Comparison of ENCODE assay signal across 11 cellular contexts in the genomic region with DNA sequence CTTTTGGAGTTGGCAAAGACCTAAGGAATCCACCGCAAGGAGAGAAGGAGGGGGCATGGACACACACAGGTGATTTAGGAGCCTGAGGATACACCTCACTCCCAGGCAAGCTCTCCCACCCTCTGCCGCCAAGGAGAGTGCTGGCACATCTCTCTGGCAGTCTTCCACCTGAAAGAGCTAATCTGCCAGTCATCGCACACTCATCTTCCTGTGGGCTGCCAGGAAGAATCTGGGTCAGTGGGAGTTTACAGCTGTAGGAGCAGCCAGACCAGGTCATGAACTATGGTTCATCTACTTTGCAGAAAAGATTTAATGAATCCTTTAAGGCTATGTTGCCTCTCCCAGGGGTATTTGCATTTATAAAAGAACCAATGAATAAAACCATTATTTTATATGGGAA.
A peak's percentile ranks its signal among the peaks of the same experiment; 100 is the strongest.
DNase-seq lines count a peak whose midpoint lies in the region; ATAC-seq and TF ChIP-seq lines count a peak whose summit lies in the region.
"Had no signal": no experiment of that assay in that cellular context is flagged by ENCODE, and none has a peak within 500 bp of the region (broad histone marks: within the 10 kb centered on the region; RNA-seq: fewer than 3 reads in every experiment).

No MANE protein-coding gene starts in this region.

- no peak overlapping the region for H3K4me3 Mint-ChIP-seq in stimulated activated effector memory CD8-positive, alpha-beta T cell treated with anti-CD3 and anti-CD28 coated beads, Interleukin-12 subunit alpha, Interleukin-12 subunit beta, amount 100 ng/mL, for 72 hours
- H3K4me3 Mint-ChIP-seq in H9, result no peak overlapping the region

- H3K4me1 ChIP-seq in SK-N-SH (ENCODE audit: control insufficient read depth in 1 of 2, insufficient read depth in 2 of 2, low read depth in 1 of 2, low read length in 1 of 2) (peaks cover 14 to 29% of the 10 kb centered on the region in 2 experiments; a peak in 3 of 4 replicates), H9 (ENCODE audit: insufficient read depth, low read length) (peaks cover under 1% of the 10 kb centered on the region; the same call in 1 of the 2 replicates)

- H4K20me1 ChIP-seq in SK-N-SH (ENCODE audit: insufficient read depth) (no peaks in the 10 kb centered on the region), H9 (ENCODE audit: control insufficient read depth, insufficient read depth, insufficient read length) (no peaks in the 10 kb centered on the region)

- no peak overlapping the region for H3T11ph ChIP-seq in H9 (ENCODE audit: low read length)

- no peak overlapping the region for H4K91ac ChIP-seq in H9 (ENCODE audit: insufficient read length, low read depth, low read length)

- no peaks in the 10 kb centered on the region for H3K23me2 ChIP-seq in H9 (ENCODE audit: insufficient read length, low read depth, low read length, poor library complexity, severe bottlenecking)

- TF ChIP-seq RAD21 in SK-N-SH (IDR thresholded peaks at IDR 0.05; ENCODE audit: low read length), result no peak

- peaks cover 35% of the 10 kb centered on the region for H3F3A ChIP-seq in SK-N-SH (replicated peaks; ENCODE audit: insufficient read depth)

- no peak overlapping the region for H3K56ac ChIP-seq in H9 (ENCODE audit: insufficient read length, low read depth, low read length)

- no peak overlapping the region for H3K4ac ChIP-seq in H9 (ENCODE audit: low read depth, low read length)

- TF ChIP-seq CTCF in SK-N-SH (IDR thresholded peaks at IDR 0.05) (no peak), H9 (conservative IDR thresholded peaks at IDR 0.05) (no peak)

- peak in 1 of 2 experiments; percentile 95; a peak in 2 of 4 replicates for TF ChIP-seq EP300 in SK-N-SH (IDR thresholded peaks at IDR 0.05; ENCODE audit: borderline replicate concordance in 1 of 2, low read depth in 1 of 2, low read length in 1 of 2)

- no peaks in the 10 kb centered on the region for H3K79me1 ChIP-seq in H9 (ENCODE audit: insufficient read depth, low read depth, low read length, poor library complexity, severe bottlenecking)

- no peaks in the 10 kb centered on the region for H3K79me2 ChIP-seq in SK-N-SH (ENCODE audit: insufficient read depth)
- no peaks in the 10 kb centered on the region for H3K79me2 ChIP-seq in H9 (ENCODE audit: insufficient read depth, low read length)

- peak overlapping the region; percentile 27; the same call in 1 of the 2 replicates for H3K9ac ChIP-seq in SK-N-SH
- no peak overlapping the region for H3K9ac ChIP-seq in H9 (ENCODE audit: extremely low read depth, insufficient read length, low read length)

- 31% methylated on average over 3 of the region's 3 CpGs for WGBS in SK-N-SH (ENCODE audit: low lambda C conversion rate)
- WGBS in H9 (ENCODE audit: extremely low coverage, insufficient read length, low lambda C conversion rate), result no CpG with 5 or more reads among the region's 3 CpGs

- H3K23ac ChIP-seq in H9 (ENCODE audit: insufficient read length, low read depth, low read length), result no peak overlapping the region

- no peaks in the 10 kb centered on the region for H3K27me3 ChIP-seq in SK-N-SH (ENCODE audit: insufficient read depth)
- no peaks in the 10 kb centered on the region for H3K27me3 ChIP-seq in H9 (ENCODE audit: insufficient read depth, low read length)

- no peak overlapping the region for H2BK5ac ChIP-seq in H9 (ENCODE audit: insufficient read length, low read length)

- no peak overlapping the region for H3K18ac ChIP-seq in H9 (ENCODE audit: insufficient read length, low read depth, low read length)

- H3K4me2 ChIP-seq in SK-N-SH (peak overlapping the region; percentile 42), H9 (ENCODE audit: insufficient read depth, insufficient read length, low read length) (no peak overlapping the region)

- POLR2A ChIA-PET in SK-N-SH (lab: Yijun Ruan, JAX), result no interaction called here

- H3K36me3 Mint-ChIP-seq in stimulated activated effector memory CD8-positive, alpha-beta T cell treated with anti-CD3 and anti-CD28 coated beads, Interleukin-12 subunit alpha, Interleukin-12 subunit beta, amount 100 ng/mL, for 72 hours, result no peaks in the 10 kb centered on the region
- H3K36me3 Mint-ChIP-seq in H9 (ENCODE audit: insufficient read depth in 1 of 3, low read depth in 3 of 3), result no peaks in the 10 kb centered on the region

- H3K4me3 ChIP-seq in SK-N-SH (ENCODE audit: low read depth in 2 of 2, low read length in 1 of 2), result no peak overlapping the region

- H2BK20ac ChIP-seq in H9 (ENCODE audit: low read depth, low read length, poor library complexity, severe bottlenecking), result no peak overlapping the region

- no peak overlapping the region for H2BK12ac ChIP-seq in H9 (ENCODE audit: insufficient read length, low read depth, low read length)

- H3K4me1 Mint-ChIP-seq in stimulated activated effector memory CD8-positive, alpha-beta T cell treated with anti-CD3 and anti-CD28 coated beads, Interleukin-12 subunit alpha, Interleukin-12 subunit beta, amount 100 ng/mL, for 72 hours, result no peaks in the 10 kb centered on the region
- H3K4me1 Mint-ChIP-seq in H9, result peaks cover 17 to 21% of the 10 kb centered on the region in 2 experiments

- no peak overlapping the region for H4K5ac ChIP-seq in H9 (ENCODE audit: insufficient read length, low read depth, low read length)

- peak overlapping the region; percentile 87 to 94 for H3K27ac ChIP-seq in SK-N-SH (ENCODE audit: low read depth in 2 of 2, low read length in 1 of 2)
- no peak overlapping the region for H3K27ac ChIP-seq in H9 (ENCODE audit: insufficient read length, low read depth, low read length)

- no peaks in the 10 kb centered on the region for H3K36me3 ChIP-seq in SK-N-SH (replicated peaks in 1 of 2; ENCODE audit: control insufficient read depth in 1 of 2, insufficient read depth in 2 of 2, low read length in 1 of 2)

- no peak overlapping the region for H2AK5ac ChIP-seq in H9 (ENCODE audit: insufficient read length, low read length)

- H3K14ac ChIP-seq in H9 (ENCODE audit: insufficient read depth, low read length), result no peak overlapping the region

- DNase-seq in HT-29 (ENCODE audit: low spot score) (peak; percentile 71), SK-N-SH (no peak), fibroblast of peridontal ligament (ENCODE audit: extremely low read depth) (peak; percentile 59), OCI-M2 (lab: John Stamatoyannopoulos, UW; ENCODE audit: unreplicated experiment) (no peak), H9 (no peak)
- no peak for DNase-seq in stimulated activated effector memory CD8-positive, alpha-beta T cell treated with anti-CD3 and anti-CD28 coated beads, Interleukin-12 subunit alpha, Interleukin-12 subunit beta, amount 100 ng/mL, for 72 hours (ENCODE audit: low spot score in 2 of 2)
- DNase-seq: activated CD4-positive, alpha-beta T cell treated with anti-CD3 and anti-CD28 coated beads, Interleukin-2, amount 50 U/mL, for 48 hours; GF-D8; Kasumi-1 had no signal

- no peak overlapping the region for H3K27ac Mint-ChIP-seq in stimulated activated effector memory CD8-positive, alpha-beta T cell treated with anti-CD3 and anti-CD28 coated beads, Interleukin-12 subunit alpha, Interleukin-12 subunit beta, amount 100 ng/mL, for 72 hours
- H3K27ac Mint-ChIP-seq in H9, result no peak overlapping the region; a peak in 2 of 7 replicates

- H2BK120ac ChIP-seq in H9 (ENCODE audit: low read depth, low read length, poor library complexity, severe bottlenecking), result no peak overlapping the region

- no peak overlapping the region for H2BK15ac ChIP-seq in H9 (ENCODE audit: low read depth, low read length)

- CTCF ChIA-PET in SK-N-SH (lab: Yijun Ruan, JAX), result interaction anchor here (1.5 to 2.1 kb wide), 2 partner anchors 10 to 258 kb away, joined by 4 to 7 read pairs; no protein-coding TSS in a partner anchor

- H2AFZ ChIP-seq in SK-N-SH (ENCODE audit: low read depth) (no peak overlapping the region), H9 (ENCODE audit: low read length) (no peak overlapping the region)

- H3K9me3 ChIP-seq in SK-N-SH, result no peaks in the 10 kb centered on the region; the same call in 1 of the 2 replicates
- H3K9me3 ChIP-seq in H9 (ENCODE audit: control insufficient read depth, low read depth, low read length), result no peaks in the 10 kb centered on the region

- no peaks in the 10 kb centered on the region; the same call in 1 of the 2 replicates for H3K27me3 Mint-ChIP-seq in H9 (ENCODE audit: low read depth)

- peak; percentile 61 for ATAC-seq in stimulated activated effector memory CD8-positive, alpha-beta T cell treated with anti-CD3 and anti-CD28 coated beads, Interleukin-12 subunit alpha, Interleukin-12 subunit beta, amount 100 ng/mL, for 72 hours
- ATAC-seq in HG03196 (IDR thresholded peaks at IDR 0.05; ENCODE audit: unreplicated experiment) (no peak), GM19452 (IDR thresholded peaks at IDR 0.05; ENCODE audit: unreplicated experiment) (no peak)

- H3K9me2 ChIP-seq in SK-N-SH, result no peaks in the 10 kb centered on the region

- no peaks in the 10 kb centered on the region for H3K9me3 Mint-ChIP-seq in stimulated activated effector memory CD8-positive, alpha-beta T cell treated with anti-CD3 and anti-CD28 coated beads, Interleukin-12 subunit alpha, Interleukin-12 subunit beta, amount 100 ng/mL, for 72 hours
- H3K9me3 Mint-ChIP-seq in H9, result no peaks in the 10 kb centered on the region

- no peak overlapping the region for H4K8ac ChIP-seq in H9 (replicated peaks; ENCODE audit: insufficient read length, low read depth, low read length)

TF ChIP-seq in SK-N-SH, 30 proteins besides CTCF, POLR2A, EP300 and RAD21 (continues in another document):
- no peak for TF ChIP-seq RFX5 (IDR thresholded peaks at IDR 0.05; ENCODE audit: low read length)
- peak; percentile 88 for TF ChIP-seq MEF2A (IDR thresholded peaks at IDR 0.05; ENCODE audit: borderline replicate concordance, low read depth)
- no peak for TF ChIP-seq USF2 (IDR thresholded peaks at IDR 0.05; ENCODE audit: borderline replicate concordance, low read depth, low read length)
- TF ChIP-seq SIN3A (IDR thresholded peaks at IDR 0.05; ENCODE audit: borderline replicate concordance, low read depth, low read length), result no peak
- no peak for TF ChIP-seq MXI1 (IDR thresholded peaks at IDR 0.05; ENCODE audit: low read depth, low read length)
- TF ChIP-seq TEAD4 (IDR thresholded peaks at IDR 0.05; ENCODE audit: borderline replicate concordance, insufficient read depth), result peak; percentile 88
- TF ChIP-seq FOXJ3 (CRISPR knock-in tag; IDR thresholded peaks at IDR 0.05), result no peak
- TF ChIP-seq TCF12 (IDR thresholded peaks at IDR 0.05), result peak; percentile 97
- TF ChIP-seq YY1 (IDR thresholded peaks at IDR 0.05; ENCODE audit: low read depth), result no peak
- TF ChIP-seq FOXM1 (IDR thresholded peaks at IDR 0.05; ENCODE audit: low read depth), result 0 out of 2 replicates have a peak, but pooled peaks have one; percentile 74
- TF ChIP-seq GABPA (IDR thresholded peaks at IDR 0.05; ENCODE audit: low read depth), result peak; percentile 34; the same call in 1 of the 2 replicates

Comparison
In these comparisons a context has a peak if more than half of its experiments do, and no peak if none do; other contexts are left out.
1. DNase-seq: peak in HT-29 (single experiment) and fibroblast of peridontal ligament (single experiment); none in SK-N-SH (single experiment), stimulated activated effector memory CD8-positive, alpha-beta T cell treated with anti-CD3 and anti-CD28 coated beads, Interleukin-12 subunit alpha, Interleukin-12 subunit beta, amount 100 ng/mL, for 72 hours (0 of 2), OCI-M2 (single experiment) and H9 (single experiment).